Comparison of ENCODE assay signal across 7 cellular contexts in genomic region chr6:88810089-88810488, GRCh38.
"Had no signal": no experiment of that assay in that cellular context is flagged by ENCODE, and none has a peak within 500 bp of the region (broad histone marks: within the 10 kb centered on the region; RNA-seq: fewer than 3 reads in every experiment).

No MANE protein-coding gene starts in this region.

- H3K27ac ChIP-seq: HL-60, KMS-11 had no signal

- H3K9ac ChIP-seq: KMS-11 had no signal

- DNase-seq: IMR-90, KBM-7, KG1 had no signal

- H3K4me3 ChIP-seq: K562 had no signal

- ATAC-seq: HepG2, K562 had no signal

- H3K4me2 ChIP-seq: KMS-11 had no signal
